In the genomic region with DNA sequence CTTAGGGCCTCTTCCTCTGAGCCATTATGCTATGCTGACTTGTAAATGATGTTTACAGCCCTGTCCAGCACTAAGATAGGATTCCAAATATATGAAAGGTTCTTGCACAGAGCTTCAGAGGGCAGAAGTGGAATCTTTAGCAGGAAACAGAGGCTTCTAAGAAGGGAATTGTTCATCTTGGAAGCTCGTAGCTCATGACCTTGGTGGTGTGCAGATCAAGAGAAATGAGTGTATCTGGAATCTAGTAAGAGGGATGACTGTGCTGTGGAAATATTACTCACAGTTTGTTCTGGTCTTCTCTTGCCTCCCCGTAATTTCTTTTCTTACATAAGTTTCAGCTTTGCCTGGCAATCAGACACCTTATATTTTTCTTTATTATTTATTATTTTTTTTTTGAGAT, we compare ENCODE assay signal across 26 cellular contexts.
DNase-seq lines count a peak whose midpoint lies in the region; FAIRE-seq and TF ChIP-seq lines count a peak whose summit lies in the region.
"Had no signal": no experiment of that assay in that cellular context is flagged by ENCODE, and none has a peak within 500 bp of the region (broad histone marks: within the 10 kb centered on the region; RNA-seq: fewer than 3 reads in every experiment).

No MANE protein-coding gene starts in this region.

- H3K27ac Mint-ChIP-seq in HFFc6 (no peak overlapping the region), endothelial cell (ENCODE audit: unreplicated experiment) (no peak overlapping the region)
- H3K27ac Mint-ChIP-seq: immature natural killer cell; mesothelial cell of epicardium; naive thymus-derived CD4-positive, alpha-beta T cell; WTC11 had no signal

- H3K4me1 Mint-ChIP-seq in HFFc6 (ENCODE audit: low read depth) (no peaks in the 10 kb centered on the region; the same call in 1 of the 2 replicates), endothelial cell (ENCODE audit: unreplicated experiment) (no peaks in the 10 kb centered on the region)
- H3K4me1 Mint-ChIP-seq: immature natural killer cell; naive thymus-derived CD4-positive, alpha-beta T cell; WTC11 had no signal

- no peak overlapping the region for H3K4me3 ChIP-seq in AG04449 (ENCODE audit: low read depth, low read length)
- H3K4me3 ChIP-seq: BLaER1 had no signal

- no peaks in the 10 kb centered on the region for H3K9me3 Mint-ChIP-seq in HFFc6
- no peaks in the 10 kb centered on the region for H3K9me3 Mint-ChIP-seq in endothelial cell (ENCODE audit: unreplicated experiment)
- H3K9me3 Mint-ChIP-seq: mesothelial cell of epicardium had no signal

- no peaks in the 10 kb centered on the region for H3K36me3 Mint-ChIP-seq in HFFc6 (ENCODE audit: low read depth)
- no peaks in the 10 kb centered on the region for H3K36me3 Mint-ChIP-seq in endothelial cell (ENCODE audit: low read depth, unreplicated experiment)
- H3K36me3 Mint-ChIP-seq: immature natural killer cell; mesothelial cell of epicardium; naive thymus-derived CD4-positive, alpha-beta T cell had no signal

- TF ChIP-seq POLR2A in GM12891 (IDR thresholded peaks at IDR 0.05; ENCODE audit: low read depth, low read length) = no peak

- POLR2A ChIA-PET in AG04449 (lab: Yijun Ruan, JAX) = no interaction called here

- peak; percentile 28 for DNase-seq in AG04449 (ENCODE audit: low read depth, low spot score)
- DNase-seq in HFFc6 = peak; percentile 28
- DNase-seq in RKO (ENCODE audit: low spot score) = peak; percentile 8
- peak; percentile 0 for DNase-seq in fibroblast of peridontal ligament (ENCODE audit: extremely low read depth)
- no peak for DNase-seq in endothelial cell (ENCODE audit: low spot score)
- DNase-seq in GM12891 (ENCODE audit: insufficient read length, low spot score) = no peak
- no peak for DNase-seq in NCI-H187 treated with DMSO at 0.1 percent for 48 hours (lab: John Stamatoyannopoulos, UW)
- DNase-seq in NCI-H1930 (lab: John Stamatoyannopoulos, UW) = no peak
- DNase-seq: 8988T; activated naive CD4-positive, alpha-beta T cell treated with anti-CD3 and anti-CD28 coated beads, Interleukin-2, amount 50 U/mL, for 16 hours; aorta; DMS53; foreskin melanocyte; hippocampal formation; immature natural killer cell; KBM-7; MV-4-11; naive thymus-derived CD4-positive, alpha-beta T cell; NCI-H1694; NCI-H69; SHP77; substantia nigra; T-helper 9 cell had no signal

- H3K27me3 Mint-ChIP-seq in HFFc6 (ENCODE audit: insufficient read depth) = no peaks in the 10 kb centered on the region
- H3K27me3 Mint-ChIP-seq in endothelial cell (ENCODE audit: unreplicated experiment) = no peaks in the 10 kb centered on the region

- FAIRE-seq in GM12891 (lab: Jason Lieb, UNC) = no peak

- H3K4me3 Mint-ChIP-seq in HFFc6 (no peak overlapping the region), endothelial cell (ENCODE audit: unreplicated experiment) (no peak overlapping the region)
- H3K4me3 Mint-ChIP-seq: immature natural killer cell; mesothelial cell of epicardium; naive thymus-derived CD4-positive, alpha-beta T cell; WTC11 had no signal

- TF ChIP-seq CTCF in AG04449 (IDR thresholded peaks at IDR 0.05; ENCODE audit: insufficient read depth, low read length, missing control alignments) (no peak), HFFc6 (IDR thresholded peaks at IDR 0.05) (no peak), endothelial cell (IDR thresholded peaks at IDR 0.05; ENCODE audit: unreplicated experiment) (no peak)

- CTCF ChIA-PET in AG04449 (lab: Yijun Ruan, JAX) = no interaction called here

TF ChIP-seq in GM12891, 5 proteins besides CTCF, POLR2A, EP300 and RAD21:
- TF ChIP-seq SPI1 (IDR thresholded peaks at IDR 0.05; ENCODE audit: low read depth, low read length) = no peak
- no peak for TF ChIP-seq POU2F2 (IDR thresholded peaks at IDR 0.05; ENCODE audit: low read depth, low read length)
- TF ChIP-seq POLR2AphosphoS5 (IDR thresholded peaks at IDR 0.05; ENCODE audit: low read depth, low read length) = no peak
- TF ChIP-seq PAX5 (IDR thresholded peaks at IDR 0.05; ENCODE audit: insufficient read depth, low read length, severe bottlenecking) = no peak
- no peak for TF ChIP-seq TAF1 (IDR thresholded peaks at IDR 0.05; ENCODE audit: low read depth, low read length)
TF ChIP-seq in GM12891: peak in this region for 0.

Comparison
In these comparisons a context has a peak if more than half of its experiments do, and no peak if none do; other contexts are left out.
1. DNase-seq: peak in AG04449 (single experiment), HFFc6 (single experiment), RKO (single experiment) and fibroblast of peridontal ligament (single experiment); none in endothelial cell (single experiment), GM12891 (single experiment), NCI-H187 treated with DMSO at 0.1 percent for 48 hours (single experiment) and NCI-H1930 (0 of 2).